In genomic region chr4:36269116-36269515, GRCh38 we compare ENCODE assay signal across 13 cellular contexts. TPM values are rescaled to one million over a fixed set of nuclear protein-coding genes. Genes with fewer than 3 reads are reported as not detected.
DNase-seq lines count a peak whose midpoint lies in the region.
"Had no signal": no experiment of that assay in that cellular context is flagged by ENCODE, and none has a peak within 500 bp of the region (broad histone marks: within the 10 kb centered on the region; RNA-seq: fewer than 3 reads in every experiment).

No MANE protein-coding gene starts in this region.

- H3K79me2 ChIP-seq in Karpas-422 (ENCODE audit: low read length) = no peaks in the 10 kb centered on the region

- H3K4me2 ChIP-seq in Karpas-422 (ENCODE audit: low read depth, low read length, poor library complexity, severe bottlenecking) = no peak overlapping the region

- H3K9me3 ChIP-seq in Karpas-422 (ENCODE audit: low read length) = no peaks in the 10 kb centered on the region
- H3K9me3 ChIP-seq: vagina had no signal

- DNase-seq in stimulated activated CD4-positive, alpha-beta T cell treated with anti-CD3 and anti-CD28 coated beads, Interleukin-4, amount 100 ng/mL, for 24 hours = peak; percentile 24
- no peak for DNase-seq in stimulated activated CD4-positive, alpha-beta T cell treated with anti-CD3 and anti-CD28 coated beads, Interleukin-12 subunit alpha, Interleukin-12 subunit beta, amount 100 ng/mL, for 4 hours
- DNase-seq in activated CD4-positive, alpha-beta T cell treated with anti-CD3 and anti-CD28 coated beads, Interleukin-2, amount 50 U/mL, for 1 hour = peak; percentile 11
- peak; percentile 26 to 48 for DNase-seq in hippocampal formation (lab: John Stamatoyannopoulos, UW)
- no peak for DNase-seq in NCI-H524 treated with DMSO at 0.1 percent for 48 hours (lab: John Stamatoyannopoulos, UW)
- no peak for DNase-seq in Karpas-422
- no peak for DNase-seq in NCI-H82 treated with DMSO at 0.1 percent for 48 hours (lab: John Stamatoyannopoulos, UW; ENCODE audit: unreplicated experiment)
- DNase-seq in DMS114 treated with DMSO at 0.1 percent for 48 hours (lab: John Stamatoyannopoulos, UW; ENCODE audit: unreplicated experiment) = no peak
- DNase-seq: NCI-H187 had no signal

- H3K27ac ChIP-seq in Karpas-422 (ENCODE audit: low read length) = no peak overlapping the region
- H3K27ac ChIP-seq: vagina had no signal

- H3K4me1 ChIP-seq in Karpas-422 (ENCODE audit: low read length) = no peaks in the 10 kb centered on the region
- H3K4me1 ChIP-seq: vagina had no signal

- no peak overlapping the region for H2AFZ ChIP-seq in Karpas-422 (ENCODE audit: low read length)

- H3K9me2 ChIP-seq in Karpas-422 (replicated peaks; ENCODE audit: insufficient read depth, low read length) = no peaks in the 10 kb centered on the region

- H4K20me1 ChIP-seq in Karpas-422 (ENCODE audit: insufficient read depth, low read depth, low read length) = no peaks in the 10 kb centered on the region

- no peaks in the 10 kb centered on the region for H3K27me3 ChIP-seq in Karpas-422 (ENCODE audit: low read length)
- H3K27me3 ChIP-seq: vagina had no signal

- H3K4me3 ChIP-seq in Karpas-422 (ENCODE audit: low read length) = no peak overlapping the region
- H3K4me3 ChIP-seq: vagina had no signal

- H3K9ac ChIP-seq in Karpas-422 (ENCODE audit: low read length) = no peak overlapping the region

- H3K36me3 ChIP-seq in Karpas-422 (ENCODE audit: insufficient read depth, low read length) = no peaks in the 10 kb centered on the region
- H3K36me3 ChIP-seq: vagina had no signal

RNA-seq across cellular contexts. Expression of gene DTHD1, which starts 12.3 kb away (rescaled TPM):
- not detected in 2 replicates for total RNA-seq in Karpas-422 (2014; rRNA removed; shearing (Covaris generic); ENCODE audit: low replicate concordance)
- total RNA-seq: B cell, fibroblast of villous mesenchyme, myocyte had no signal

RNA-seq across cellular contexts. Expression of gene ARAP2, which starts 24.8 kb away (rescaled TPM):
- 3.6 and 4.7 TPM in 2 replicates for total RNA-seq in Karpas-422 (2014; rRNA removed; shearing (Covaris generic); ENCODE audit: low replicate concordance)
- total RNA-seq: myocyte had no signal

Comparison
In these comparisons a context has a peak if more than half of its experiments do, and no peak if none do; other contexts are left out.
1. DNase-seq: peak in stimulated activated CD4-positive, alpha-beta T cell treated with anti-CD3 and anti-CD28 coated beads, Interleukin-4, amount 100 ng/mL, for 24 hours (single experiment), activated CD4-positive, alpha-beta T cell treated with anti-CD3 and anti-CD28 coated beads, Interleukin-2, amount 50 U/mL, for 1 hour (single experiment) and hippocampal formation (2 of 2); none in stimulated activated CD4-positive, alpha-beta T cell treated with anti-CD3 and anti-CD28 coated beads, Interleukin-12 subunit alpha, Interleukin-12 subunit beta, amount 100 ng/mL, for 4 hours (single experiment), NCI-H524 treated with DMSO at 0.1 percent for 48 hours (single experiment), Karpas-422 (single experiment), NCI-H82 treated with DMSO at 0.1 percent for 48 hours (single experiment) and DMS114 treated with DMSO at 0.1 percent for 48 hours (single experiment).